In the genomic region with DNA sequence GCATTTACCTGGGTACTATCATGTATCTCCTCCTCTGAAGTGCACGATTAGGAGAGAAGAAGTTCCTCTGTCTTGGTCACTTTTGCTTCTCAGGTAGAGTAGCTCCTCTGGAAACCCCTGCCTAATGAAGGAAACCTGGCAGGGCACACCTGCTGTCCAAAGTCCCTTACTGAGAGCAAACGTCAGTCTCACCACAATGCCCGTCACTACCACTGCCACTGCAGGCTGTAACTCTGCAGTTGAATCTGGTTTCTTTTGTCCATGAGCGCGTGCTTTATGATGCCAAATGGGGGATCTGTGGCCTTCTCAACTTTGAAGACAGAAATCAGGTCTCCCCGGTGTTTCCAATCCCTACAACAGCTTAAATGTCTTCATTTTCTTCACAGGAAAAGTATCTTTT, we compare ENCODE assay signal across 28 cellular contexts.
DNase-seq lines count a peak whose midpoint lies in the region; ATAC-seq, FAIRE-seq and TF ChIP-seq lines count a peak whose summit lies in the region.
"Had no signal": no experiment of that assay in that cellular context is flagged by ENCODE, and none has a peak within 500 bp of the region (broad histone marks: within the 10 kb centered on the region; RNA-seq: fewer than 3 reads in every experiment).

No MANE protein-coding gene starts in this region.

- 37% methylated on average over 6 of the region's 6 CpGs for WGBS in GM12878 (ENCODE audit: insufficient coverage, insufficient replicate concordance, low lambda C conversion rate, missing lambda C conversion rate)

- H3K27me3 ChIP-seq in GM12878 (replicated peaks in 1 of 2; ENCODE audit: control insufficient read depth in 2 of 2, insufficient read depth in 2 of 2, low read length in 1 of 2): no peaks in the 10 kb centered on the region
- H3K27me3 ChIP-seq: brain microvascular endothelial cell, gastrocnemius medialis had no signal

- RAD21 ChIA-PET in GM12878 (lab: Charles Lee; ENCODE audit: unreplicated experiment): interaction anchor here (0.7 to 22.4 kb wide), 11 partner anchors 9 to 63 kb away, joined by 3 to 407 read pairs (median 6); no protein-coding TSS in a partner anchor

- H3K79me2 ChIP-seq in GM12878 (ENCODE audit: control insufficient read depth, insufficient read depth, low read length): no peaks in the 10 kb centered on the region

- no peaks in the 10 kb centered on the region for H4K20me1 ChIP-seq in GM12878 (ENCODE audit: control insufficient read depth, insufficient read depth)

- no peak overlapping the region for H3K4me2 ChIP-seq in GM12878 (ENCODE audit: control insufficient read depth, insufficient read depth)
- H3K4me2 ChIP-seq: A549 had no signal

- peaks cover 88% of the 10 kb centered on the region for H3K4me1 Mint-ChIP-seq in activated CD4-positive, alpha-beta T cell treated with anti-CD3 and anti-CD28 coated beads for 36 hours
- peaks cover 87% of the 10 kb centered on the region for H3K4me1 Mint-ChIP-seq in stimulated activated naive CD8-positive, alpha-beta T cell treated with anti-CD3 and anti-CD28 coated beads, Interleukin-15, Interleukin-2, amounts not matched to agents 100 ng/mL and 50 ng/mL, for 24 hours (ENCODE audit: low read depth)
- no peaks in the 10 kb centered on the region for H3K4me1 Mint-ChIP-seq in osteocyte (ENCODE audit: unreplicated experiment)
- H3K4me1 Mint-ChIP-seq: IgD-negative memory B cell; stimulated activated naive B cell treated with anti-CD40 and anti-IgM and Interleukin-4, amounts not matched to agents 10 μg/mL and 1 μg/mL and 100 μg/mL, for 72 hours had no signal

- no peaks in the 10 kb centered on the region for H3K36me3 ChIP-seq in GM12878 (ENCODE audit: control insufficient read depth in 2 of 2, insufficient read depth in 2 of 2, low read length in 1 of 2)
- H3K36me3 ChIP-seq: brain microvascular endothelial cell, gastrocnemius medialis, sigmoid colon, thoracic aorta had no signal

- TF ChIP-seq POLR2A in GM12878 (IDR thresholded peaks at IDR 0.05; ENCODE audit: low read depth, low read length): no peak

- CTCF ChIA-PET in activated CD4-positive, alpha-beta T cell treated with anti-CD3 and anti-CD28 coated beads for 36 hours (lab: Charles Lee): no interaction called here
- CTCF ChIA-PET in GM12878 (lab: Yijun Ruan, JAX): interaction anchor here (0.6 to 2.9 kb wide), 5 partner anchors 18 to 65 kb away, joined by 3 to 13 read pairs (median 3); no protein-coding TSS in a partner anchor

- in situ Hi-C loops in GM12878 (cut with MboI): no loop called here

- ATAC-seq in activated CD4-positive, alpha-beta T cell treated with anti-CD3 and anti-CD28 coated beads for 36 hours: no peak
- no peak for ATAC-seq in stimulated activated naive CD8-positive, alpha-beta T cell treated with anti-CD3 and anti-CD28 coated beads, Interleukin-15, Interleukin-2, amounts not matched to agents 100 U/mL and 50 U/mL, for 24 hours
- no peak for ATAC-seq in GM12878
- ATAC-seq in GM18858 (IDR thresholded peaks at IDR 0.05; ENCODE audit: unreplicated experiment): no peak
- ATAC-seq: A549; gastrocnemius medialis; HCT116; Panc1; psoas muscle; stimulated activated naive B cell treated with anti-CD40 and anti-IgM and Interleukin-4, amounts not matched to agents 10 μg/mL and 1 μg/mL and 100 μg/mL, for 72 hours had no signal

- peak overlapping the region; percentile 91 for H3K27ac Mint-ChIP-seq in activated CD4-positive, alpha-beta T cell treated with anti-CD3 and anti-CD28 coated beads for 36 hours
- peak overlapping the region; percentile 38 for H3K27ac Mint-ChIP-seq in stimulated activated naive CD8-positive, alpha-beta T cell treated with anti-CD3 and anti-CD28 coated beads, Interleukin-15, Interleukin-2, amounts not matched to agents 100 ng/mL and 50 ng/mL, for 24 hours
- no peak overlapping the region for H3K27ac Mint-ChIP-seq in osteocyte (ENCODE audit: unreplicated experiment)
- H3K27ac Mint-ChIP-seq: stimulated activated naive B cell treated with anti-CD40 and anti-IgM and Interleukin-4, amounts not matched to agents 10 μg/mL and 1 μg/mL and 100 μg/mL, for 72 hours had no signal

- SMC1A ChIA-PET in GM12878 (lab: Charles Lee; ENCODE audit: uncharacterized antibody, unreplicated experiment): interaction anchor here (0.6 to 17.5 kb wide), 12 partner anchors 10 to 454 kb away, joined by 3 to 320 read pairs (median 6); no protein-coding TSS in a partner anchor

- H3K9ac ChIP-seq in GM12878 (ENCODE audit: control insufficient read depth, insufficient read depth, low read length): no peak overlapping the region

- no peak overlapping the region for H3K27ac ChIP-seq in GM12878 (ENCODE audit: control insufficient read depth, insufficient read depth)
- H3K27ac ChIP-seq: A549, brain microvascular endothelial cell, dorsolateral prefrontal cortex, gastrocnemius medialis, psoas muscle, sigmoid colon, thoracic aorta had no signal

- TF ChIP-seq CTCF in GM12878 (IDR thresholded peaks at IDR 0.05 in 2 of 3, conservative IDR thresholded peaks at IDR 0.05 in 1 of 3; ENCODE audit: control insufficient read depth in 2 of 3, extremely low read depth in 1 of 3, insufficient read depth in 1 of 3, low read depth in 3 of 3, low read length in 3 of 3) (no peak), osteocyte (IDR thresholded peaks at IDR 0.05) (no peak)

- H3K4me1 ChIP-seq in GM12878 (ENCODE audit: control insufficient read depth, insufficient read depth, low read length): peaks cover 3% of the 10 kb centered on the region
- H3K4me1 ChIP-seq: A549, Caco-2, gastrocnemius medialis, psoas muscle, sigmoid colon had no signal

- FAIRE-seq in GM12878 (lab: Jason Lieb, UNC): no peak
- FAIRE-seq: A549, GM18507 had no signal

- no peak overlapping the region for H3K4me3 ChIP-seq in GM12878
- H3K4me3 ChIP-seq: A549, dorsolateral prefrontal cortex, gastrocnemius medialis, psoas muscle, sigmoid colon, thoracic aorta had no signal

- H3K4me3 Mint-ChIP-seq in activated CD4-positive, alpha-beta T cell treated with anti-CD3 and anti-CD28 coated beads for 36 hours: peak overlapping the region; percentile 68
- peak overlapping the region; percentile 30 for H3K4me3 Mint-ChIP-seq in stimulated activated naive CD8-positive, alpha-beta T cell treated with anti-CD3 and anti-CD28 coated beads, Interleukin-15, Interleukin-2, amounts not matched to agents 100 ng/mL and 50 ng/mL, for 24 hours
- no peak overlapping the region for H3K4me3 Mint-ChIP-seq in osteocyte (ENCODE audit: unreplicated experiment)
- H3K4me3 Mint-ChIP-seq: stimulated activated naive B cell treated with anti-CD40 and anti-IgM and Interleukin-4, amounts not matched to agents 10 μg/mL and 1 μg/mL and 100 μg/mL, for 72 hours had no signal

- intact Hi-C loops in activated CD4-positive, alpha-beta T cell treated with anti-CD3 and anti-CD28 coated beads for 36 hours (cut with DNase I, micrococcal nuclease): no loop called here
- intact Hi-C loops in GM12878 (cut with micrococcal nuclease; ENCODE audit: unreplicated experiment): no loop called here

- no peak for TF ChIP-seq EP300 in GM12878 (IDR thresholded peaks at IDR 0.05; ENCODE audit: borderline replicate concordance in 1 of 2, control insufficient read depth in 1 of 2, low read depth in 2 of 2, low read length in 2 of 2)

- no peaks in the 10 kb centered on the region for H3K9me3 ChIP-seq in GM12878 (replicated peaks; ENCODE audit: control insufficient read depth, insufficient read depth, low read length)
- H3K9me3 ChIP-seq: A549, Caco-2, gastrocnemius medialis, psoas muscle, sigmoid colon, thoracic aorta had no signal

- no peak for DNase-seq in activated CD4-positive, alpha-beta T cell treated with anti-CD3 and anti-CD28 coated beads for 36 hours
- DNase-seq in activated CD4-positive, alpha-beta T cell treated with anti-CD3 and anti-CD28 coated beads for 1 hour: no peak
- DNase-seq in stimulated activated naive CD8-positive, alpha-beta T cell treated with anti-CD3 and anti-CD28 coated beads, Interleukin-15, Interleukin-2, amounts not matched to agents 100 U/mL and 50 U/mL, for 24 hours: no peak
- DNase-seq in GM12878 (ENCODE audit: low read depth, low spot score) (no peak), osteocyte (ENCODE audit: extremely low spot score, unreplicated experiment) (no peak), NCI-H1694 (lab: John Stamatoyannopoulos, UW) (no peak)
- DNase-seq: amniotic stem cell; brain microvascular endothelial cell; Caco-2; DMS79 treated with DMSO at 0.1 percent for 48 hours; dorsolateral prefrontal cortex; gastrocnemius medialis; NCI-H1105 treated with DMSO at 0.1 percent for 48 hours; NCI-H2029; NCI-H524 treated with DMSO at 0.1 percent for 48 hours; psoas muscle; SHP77; sigmoid colon; stimulated activated CD4-positive, alpha-beta T cell treated with anti-CD3 and anti-CD28 coated beads, Interleukin-4, amount 100 ng/mL, for 4 hours; stimulated activated naive B cell treated with anti-CD40 and anti-IgM and Interleukin-4, amounts not matched to agents 10 μg/mL and 1 μg/mL and 100 μg/mL, for 72 hours had no signal

- H3K9me3 Mint-ChIP-seq in activated CD4-positive, alpha-beta T cell treated with anti-CD3 and anti-CD28 coated beads for 36 hours (ENCODE audit: low read depth): no peaks in the 10 kb centered on the region
- H3K9me3 Mint-ChIP-seq in stimulated activated naive CD8-positive, alpha-beta T cell treated with anti-CD3 and anti-CD28 coated beads, Interleukin-15, Interleukin-2, amounts not matched to agents 100 ng/mL and 50 ng/mL, for 24 hours: no peaks in the 10 kb centered on the region
- peaks cover 47% of the 10 kb centered on the region for H3K9me3 Mint-ChIP-seq in osteocyte (ENCODE audit: unreplicated experiment)
- H3K9me3 Mint-ChIP-seq: stimulated activated naive B cell treated with anti-CD40 and anti-IgM and Interleukin-4, amounts not matched to agents 10 μg/mL and 1 μg/mL and 100 μg/mL, for 72 hours had no signal

- peaks cover 3% of the 10 kb centered on the region for H3K36me3 Mint-ChIP-seq in activated CD4-positive, alpha-beta T cell treated with anti-CD3 and anti-CD28 coated beads for 36 hours (ENCODE audit: low read depth)
- H3K36me3 Mint-ChIP-seq in stimulated activated naive CD8-positive, alpha-beta T cell treated with anti-CD3 and anti-CD28 coated beads, Interleukin-15, Interleukin-2, amounts not matched to agents 100 ng/mL and 50 ng/mL, for 24 hours (ENCODE audit: low read depth): no peaks in the 10 kb centered on the region
- no peaks in the 10 kb centered on the region for H3K36me3 Mint-ChIP-seq in osteocyte (ENCODE audit: unreplicated experiment)
- H3K36me3 Mint-ChIP-seq: IgD-negative memory B cell; stimulated activated naive B cell treated with anti-CD40 and anti-IgM and Interleukin-4, amounts not matched to agents 10 μg/mL and 1 μg/mL and 100 μg/mL, for 72 hours had no signal

- no TSS peak for BruUV-seq in GM12878 (replicated peaks; lab: Mats Ljungman, UMichigan)

- POLR2A ChIA-PET in activated CD4-positive, alpha-beta T cell treated with anti-CD3 and anti-CD28 coated beads for 36 hours (lab: Charles Lee): interaction anchor here (0.9 kb wide), 1 partner anchor 27 kb away, joined by 3 read pairs; no protein-coding TSS in a partner anchor
- POLR2A ChIA-PET in GM12878 (lab: Charles Lee): interaction anchor here (0.9 to 2.3 kb wide), 4 partner anchors 18 to 63 kb away, joined by 3 to 14 read pairs (median 4); no protein-coding TSS in a partner anchor

- H2AFZ ChIP-seq in GM12878 (ENCODE audit: control insufficient read depth, low read depth, low read length): no peak overlapping the region

- no peak for TF ChIP-seq RAD21 in GM12878 (IDR thresholded peaks at IDR 0.05; ENCODE audit: insufficient read depth, low read depth, low read length)

- no peaks in the 10 kb centered on the region for H3K27me3 Mint-ChIP-seq in activated CD4-positive, alpha-beta T cell treated with anti-CD3 and anti-CD28 coated beads for 36 hours
- no peaks in the 10 kb centered on the region for H3K27me3 Mint-ChIP-seq in stimulated activated naive CD8-positive, alpha-beta T cell treated with anti-CD3 and anti-CD28 coated beads, Interleukin-15, Interleukin-2, amounts not matched to agents 100 ng/mL and 50 ng/mL, for 24 hours
- H3K27me3 Mint-ChIP-seq in osteocyte (ENCODE audit: unreplicated experiment): no peaks in the 10 kb centered on the region
- H3K27me3 Mint-ChIP-seq: IgD-negative memory B cell had no signal
